In the genomic region with DNA sequence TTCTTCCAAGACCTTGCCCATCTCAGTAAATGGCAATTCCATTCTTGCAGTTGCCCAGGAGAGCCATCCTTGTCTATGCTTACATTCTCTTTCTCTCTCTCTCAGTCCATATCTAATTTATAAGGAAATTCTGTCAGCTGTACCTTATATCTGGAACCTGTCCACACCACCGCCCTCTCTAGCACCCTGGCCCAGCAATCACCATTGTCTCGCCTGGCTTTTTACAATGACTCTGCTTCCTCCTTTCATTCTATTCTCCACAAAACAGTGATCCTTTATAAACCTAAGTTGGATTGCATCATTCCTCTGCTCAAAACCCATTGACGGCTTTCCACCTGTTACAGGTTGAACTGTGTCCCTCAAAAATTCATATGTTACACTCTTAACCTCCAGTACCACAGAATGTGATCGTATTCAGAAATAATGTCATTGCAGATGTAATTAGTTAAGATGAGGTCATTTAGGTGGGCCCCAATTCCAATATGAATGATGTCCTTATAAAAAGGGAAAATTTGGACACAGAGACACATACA, we compare ENCODE assay signal across 1 cellular context.
TF ChIP-seq lines count a peak whose summit lies in the region.

No MANE protein-coding gene starts in this region.

TF ChIP-seq in HEK293, 187 proteins besides CTCF, POLR2A, EP300 and RAD21 (continued from another document):
- TF ChIP-seq, protein P1, sequence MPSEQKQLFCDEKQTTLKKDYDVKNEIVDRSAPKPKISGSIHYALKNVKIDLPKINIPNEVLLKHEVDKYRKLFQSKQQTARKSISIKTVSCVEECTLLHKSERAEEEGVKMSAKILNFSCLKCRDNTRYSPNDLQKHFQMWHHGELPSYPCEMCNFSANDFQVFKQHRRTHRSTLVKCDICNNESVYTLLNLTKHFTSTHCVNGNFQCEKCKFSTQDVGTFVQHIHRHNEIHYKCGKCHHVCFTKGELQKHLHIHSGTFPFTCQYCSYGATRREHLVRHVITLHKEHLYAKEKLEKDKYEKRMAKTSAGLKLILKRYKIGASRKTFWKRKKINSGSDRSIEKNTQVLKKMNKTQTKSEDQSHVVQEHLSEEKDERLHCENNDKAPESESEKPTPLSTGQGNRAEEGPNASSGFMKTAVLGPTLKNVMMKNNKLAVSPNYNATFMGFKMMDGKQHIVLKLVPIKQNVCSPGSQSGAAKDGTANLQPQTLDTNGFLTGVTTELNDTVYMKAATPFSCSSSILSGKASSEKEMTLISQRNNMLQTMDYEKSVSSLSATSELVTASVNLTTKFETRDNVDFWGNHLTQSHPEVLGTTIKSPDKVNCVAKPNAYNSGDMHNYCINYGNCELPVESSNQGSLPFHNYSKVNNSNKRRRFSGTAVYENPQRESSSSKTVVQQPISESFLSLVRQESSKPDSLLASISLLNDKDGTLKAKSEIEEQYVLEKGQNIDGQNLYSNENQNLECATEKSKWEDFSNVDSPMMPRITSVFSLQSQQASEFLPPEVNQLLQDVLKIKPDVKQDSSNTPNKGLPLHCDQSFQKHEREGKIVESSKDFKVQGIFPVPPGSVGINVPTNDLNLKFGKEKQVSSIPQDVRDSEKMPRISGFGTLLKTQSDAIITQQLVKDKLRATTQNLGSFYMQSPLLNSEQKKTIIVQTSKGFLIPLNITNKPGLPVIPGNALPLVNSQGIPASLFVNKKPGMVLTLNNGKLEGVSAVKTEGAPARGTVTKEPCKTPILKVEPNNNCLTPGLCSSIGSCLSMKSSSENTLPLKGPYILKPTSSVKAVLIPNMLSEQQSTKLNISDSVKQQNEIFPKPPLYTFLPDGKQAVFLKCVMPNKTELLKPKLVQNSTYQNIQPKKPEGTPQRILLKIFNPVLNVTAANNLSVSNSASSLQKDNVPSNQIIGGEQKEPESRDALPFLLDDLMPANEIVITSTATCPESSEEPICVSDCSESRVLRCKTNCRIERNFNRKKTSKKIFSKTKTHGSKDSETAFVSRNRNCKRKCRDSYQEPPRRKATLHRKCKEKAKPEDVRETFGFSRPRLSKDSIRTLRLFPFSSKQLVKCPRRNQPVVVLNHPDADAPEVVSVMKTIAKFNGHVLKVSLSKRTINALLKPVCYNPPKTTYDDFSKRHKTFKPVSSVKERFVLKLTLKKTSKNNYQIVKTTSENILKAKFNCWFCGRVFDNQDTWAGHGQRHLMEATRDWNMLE (tag by site-specific recombination; conservative IDR thresholded peaks at IDR 0.05; ENCODE audit: low read depth) = no peak
- peak; percentile 39; the same call in 1 of the 2 replicates for TF ChIP-seq SCRT1 (tag by site-specific recombination; IDR thresholded peaks at IDR 0.05; ENCODE audit: borderline replicate concordance)
TF ChIP-seq in HEK293: peak in this region for 4.
